7 cellular contexts compared by ENCODE assay signal in genomic region chr16:18593899-18594298, GRCh38. TPM values are rescaled to one million over a fixed set of nuclear protein-coding genes. Genes with fewer than 3 reads are reported as not detected.
DNase-seq lines count a peak whose midpoint lies in the region; ATAC-seq, FAIRE-seq and TF ChIP-seq lines count a peak whose summit lies in the region.
"Not testable (repeated sequence)": the region's sequence is repeated elsewhere in the genome, so short reads cannot be mapped to it uniquely, and the experiment has no call there.

No MANE protein-coding gene starts in this region.

- ATAC-seq in RWPE2 (ENCODE audit: low read depth) = peak; percentile 29; the same call in 1 of the 3 replicates
- ATAC-seq in left lung = peak; percentile 74

- not testable (repeated sequence) for FAIRE-seq in H54 (lab: Jason Lieb, UNC)

- not testable (repeated sequence) for H3K4me3 ChIP-seq in MG63; RWPE2 (ENCODE audit: severe bottlenecking); esophagus muscularis mucosa; left lung; neural progenitor cell

- not testable (repeated sequence) for H3K4me2 ChIP-seq in neural progenitor cell

- not testable (repeated sequence) for H3K36me3 Mint-ChIP-seq in neural progenitor cell

- not testable (repeated sequence) for H3K27me3 Mint-ChIP-seq in neural progenitor cell (ENCODE audit: insufficient read depth, low read depth)

- H3K4me1 Mint-ChIP-seq in neural progenitor cell = not testable (repeated sequence)

- not testable (repeated sequence) for H3F3A ChIP-seq in neural progenitor cell (ENCODE audit: low read depth)

- H2AFZ ChIP-seq in neural progenitor cell (replicated peaks) = not testable (repeated sequence)

- peak; percentile 13 for DNase-seq in Daoy (ENCODE audit: low read depth)
- peak; percentile 0 for DNase-seq in H54 (ENCODE audit: insufficient read length, low spot score)
- peak; percentile 13 for DNase-seq in MG63
- DNase-seq in RWPE2 (ENCODE audit: low spot score) = not testable (repeated sequence)
- DNase-seq in esophagus muscularis mucosa (ENCODE audit: extremely low spot score) = peak; percentile 57
- DNase-seq in left lung = peak in 1 of 2 donors; percentile 66
- peak; percentile 1 for DNase-seq in neural progenitor cell (ENCODE audit: low spot score)

- H3K4me3 Mint-ChIP-seq in neural progenitor cell = not testable (repeated sequence)

- not testable (repeated sequence) for H4K20me1 ChIP-seq in neural progenitor cell (ENCODE audit: low read depth)

- not testable (repeated sequence) for TF ChIP-seq CTCF in RWPE2 (IDR thresholded peaks at IDR 0.05; ENCODE audit: poor library complexity, severe bottlenecking); esophagus muscularis mucosa (IDR thresholded peaks at IDR 0.05); left lung (IDR thresholded peaks at IDR 0.05); neural progenitor cell (IDR thresholded peaks at IDR 0.05)

- TF ChIP-seq EP300 in esophagus muscularis mucosa (IDR thresholded peaks at IDR 0.05) = not testable (repeated sequence)

- H3K9ac ChIP-seq in neural progenitor cell = not testable (repeated sequence)

- not testable (repeated sequence) for H3K9me3 Mint-ChIP-seq in neural progenitor cell

- H3K79me2 ChIP-seq in neural progenitor cell (ENCODE audit: low read depth) = not testable (repeated sequence)

- H3K36me3 ChIP-seq in MG63; RWPE2 (ENCODE audit: low read depth); esophagus muscularis mucosa; left lung; neural progenitor cell: not testable (repeated sequence)

- intact Hi-C loops in esophagus muscularis mucosa (cut with DNase I); left lung (cut with DNase I): not testable (repeated sequence)

- WGBS in esophagus muscularis mucosa = 85% methylated on average over 4 of the region's 5 CpGs

- not testable (repeated sequence) for H3K27ac ChIP-seq in RWPE2 (ENCODE audit: poor library complexity, severe bottlenecking); esophagus muscularis mucosa (replicated peaks in 1 of 4); left lung; neural progenitor cell

- not testable (repeated sequence) for H3K9me3 ChIP-seq in MG63; RWPE2 (ENCODE audit: severe bottlenecking); esophagus muscularis mucosa; left lung; neural progenitor cell (ENCODE audit: low read depth)

- not testable (repeated sequence) for TF ChIP-seq POLR2A in H54 (IDR thresholded peaks at IDR 0.05; ENCODE audit: low read depth, low read length); esophagus muscularis mucosa (IDR thresholded peaks at IDR 0.05; ENCODE audit: low read depth)

- not testable (repeated sequence) for H3K27ac Mint-ChIP-seq in neural progenitor cell

- H3K27me3 ChIP-seq in MG63; RWPE2 (ENCODE audit: insufficient read depth, poor library complexity, severe bottlenecking); esophagus muscularis mucosa; left lung; neural progenitor cell: not testable (repeated sequence)

- H3K4me1 ChIP-seq in RWPE2 (ENCODE audit: insufficient read depth, poor library complexity, severe bottlenecking); esophagus muscularis mucosa; left lung; neural progenitor cell: not testable (repeated sequence)

RNA-seq across cellular contexts. Expression of gene NOMO2, which starts 32.0 kb away (rescaled TPM):
- total RNA-seq in Daoy (2014; rRNA removed; shearing (Covaris generic)) = 76.6 and 77.5 TPM in 2 replicates
- 197 and 244 TPM in 2 replicates for total RNA-seq in MG63 (2014; rRNA removed; shearing (Covaris generic); ENCODE audit: low replicate concordance)
- total RNA-seq in esophagus muscularis mucosa (10 to 100 TPM; 50.4 to 91.6 (median 65.1) TPM), left lung (100 to 1,000 TPM; 112 to 162 TPM), neural progenitor cell (ENCODE audit: low replicate concordance) (52.2 and 56.7 TPM in 2 replicates)
